8 cellular contexts compared by ENCODE assay signal in genomic region chr6:20529086-20529448, GRCh38. TPM values are rescaled to one million over a fixed set of nuclear protein-coding genes. Genes with fewer than 3 reads are reported as not detected.
DNase-seq lines count a peak whose midpoint lies in the region; ATAC-seq, FAIRE-seq and TF ChIP-seq lines count a peak whose summit lies in the region.
"Not testable (repeated sequence)": the region's sequence is repeated elsewhere in the genome, so short reads cannot be mapped to it uniquely, and the experiment has no call there.

No MANE protein-coding gene starts in this region.

- peak overlapping the region in 1 of 2 experiments; percentile 1; a peak in 1 of 4 replicates for H3K9ac ChIP-seq in K562 (ENCODE audit: insufficient read depth in 1 of 2, low read depth in 2 of 2, low read length in 2 of 2)

- peak; percentile 32 for FAIRE-seq in K562 (lab: Jason Lieb, UNC)

- not testable (repeated sequence) for BruUV-seq in A673 (replicated peaks; lab: Mats Ljungman, UMichigan); K562 (replicated peaks; lab: Mats Ljungman, UMichigan)

- TF ChIP-seq CTCF in A673 (conservative IDR thresholded peaks at IDR 0.05; ENCODE audit: low read depth, low read length) (peak; percentile 60), GM12865 (IDR thresholded peaks at IDR 0.05; ENCODE audit: insufficient read depth, low read depth, low read length, missing control alignments) (peak; percentile 24), K562 (IDR thresholded peaks at IDR 0.05 in 2 of 3, conservative IDR thresholded peaks at IDR 0.05 in 1 of 3; ENCODE audit: insufficient read depth in 2 of 3, low read depth in 1 of 3, low read length in 3 of 3) (peak; percentile 28 to 63 (median 53); a peak in 4 of 6 replicates), ovary (IDR thresholded peaks at IDR 0.05) (peak; percentile 28 to 36 (median 32))

- not testable (repeated sequence) for H3K9me3 ChIP-seq in A673 (ENCODE audit: low read depth, low read length, poor library complexity, severe bottlenecking); K562 (replicated peaks; ENCODE audit: control insufficient read depth, insufficient read depth, low read depth, low read length); ovary

- ATAC-seq in HG02852 (IDR thresholded peaks at IDR 0.05; ENCODE audit: unreplicated experiment): peak; percentile 66
- ATAC-seq in K562: peak; percentile 77
- ATAC-seq in left cardiac atrium: peak; percentile 51 to 62

- H3K4me1 ChIP-seq in A673 (ENCODE audit: insufficient read depth, low read length, poor library complexity, severe bottlenecking); ovary (ENCODE audit: insufficient read depth): not testable (repeated sequence)
- H3K4me1 ChIP-seq in K562 (replicated peaks in 1 of 2; ENCODE audit: control insufficient read depth in 2 of 2, insufficient read depth in 2 of 2, low read length in 2 of 2): peaks cover 10 to 13% of the 10 kb centered on the region in 2 experiments; a peak in 4 of 5 replicates

- intact Hi-C loops in A673 (cut with micrococcal nuclease; ENCODE audit: unreplicated experiment) (loop anchor here (1.0 to 2.0 kb wide), 2 partner anchors 238 to 436 kb away; no protein-coding TSS in a partner anchor), K562 (cut with micrococcal nuclease) (loop anchor here (1.0 to 2.0 kb wide), 3 partner anchors 70 to 238 kb away; partner anchors contain the start of gene E2F3), left cardiac atrium (cut with DNase I) (loop anchor here (5.0 kb wide), 3 partner anchors 127 to 437 kb away; partner anchors contain the start of gene E2F3 (in 1 of the 2)), ovary (cut with DNase I) (loop anchor here in 3 of 4 donors (5.0 to 10.0 kb wide), 5 partner anchors 117 to 437 kb away; partner anchors contain the start of gene E2F3 (in 1 of the 3))

- not testable (repeated sequence) for H3K9me1 ChIP-seq in K562 (ENCODE audit: control insufficient read depth, insufficient read depth, low read length)

- H4K20me1 ChIP-seq in K562 (replicated peaks; ENCODE audit: control insufficient read depth, insufficient read depth, low read length): not testable (repeated sequence)

- 3% methylated on average over 4 of the region's 5 CpGs for WGBS in K562 (ENCODE audit: insufficient coverage, low coverage, missing lambda C conversion rate)
- WGBS in ovary, 3 donors: 27 to 35% (median 31%) methylated on average over 5 of the region's 5 CpGs

- H3K27ac ChIP-seq in A673 (ENCODE audit: low read depth, low read length, poor library complexity, severe bottlenecking) (peak overlapping the region; percentile 65), K562 (ENCODE audit: extremely low read depth, low read depth, low read length) (peak overlapping the region; percentile 65; the same call in 1 of the 3 replicates)
- not testable (repeated sequence) for H3K27ac ChIP-seq in ovary

- H3K4me3 ChIP-seq in A673 (ENCODE audit: low read depth, low read length, poor library complexity, severe bottlenecking): peak overlapping the region; percentile 53
- not testable (repeated sequence) for H3K4me3 ChIP-seq in GM12865 (ENCODE audit: low read depth, low read length); K562; ovary

- TF ChIP-seq RAD21 in K562 (CRISPR knock-in tag; conservative IDR thresholded peaks at IDR 0.05 in 1 of 2, IDR thresholded peaks at IDR 0.05 in 1 of 2): peak; percentile 56 to 70

- CTCF ChIA-PET in A673 (lab: Charles Lee) (interaction anchor here (0.7 kb wide), 1 partner anchor 10 kb away, joined by 6 read pairs; no protein-coding TSS in a partner anchor), K562 (lab: Yijun Ruan, JAX; ENCODE audit: low intra/inter-chr PET ratio) (interaction anchor here (0.5 to 2.7 kb wide), 8 partner anchors 125 to 437 kb away, joined by 3 to 45 read pairs (median 9); partner anchors contain the start of gene E2F3)

- not testable (repeated sequence) for H3K27me3 ChIP-seq in A673 (replicated peaks; ENCODE audit: insufficient read depth, low read depth, low read length, poor library complexity); K562 (ENCODE audit: control insufficient read depth in 2 of 2, insufficient read depth in 2 of 2, low read length in 2 of 2); ovary

- not testable (repeated sequence) for TF ChIP-seq POLR2A in K562 (conservative IDR thresholded peaks at IDR 0.05); ovary (IDR thresholded peaks at IDR 0.05)

- peak overlapping the region; percentile 52 for H2AFZ ChIP-seq in K562 (ENCODE audit: low read depth, low read length)

- POLR2A ChIA-PET in A673 (lab: Charles Lee; ENCODE audit: low non-redundant PET); K562 (lab: Yijun Ruan, JAX): not testable (repeated sequence)

- in situ Hi-C loops in SK-MEL-5 (cut with HindIII; ENCODE audit: low pct_unique_long_range_greater_than_20kb, low sequenced_read_pairs): not testable (repeated sequence)
- in situ Hi-C loops in K562 (cut with MboI): loop anchor here (5.0 kb wide), 1 partner anchor 237 kb away; no protein-coding TSS in a partner anchor

- not testable (repeated sequence) for H3K36me3 ChIP-seq in A673 (ENCODE audit: insufficient read depth, low read length, poor library complexity, severe bottlenecking); K562 (ENCODE audit: control insufficient read depth, insufficient read depth, low read length); ovary

- not testable (repeated sequence) for H3K4me2 ChIP-seq in K562 (ENCODE audit: insufficient read depth, low read length)

- H3K79me2 ChIP-seq in K562 (ENCODE audit: control insufficient read depth, insufficient read depth, low read length): not testable (repeated sequence)

- not testable (repeated sequence) for TF ChIP-seq EP300 in K562 (IDR thresholded peaks at IDR 0.05; ENCODE audit: low read length); ovary (IDR thresholded peaks at IDR 0.05)

- DNase-seq in A673 (ENCODE audit: low spot score) (peak; percentile 76), GM12865 (ENCODE audit: low read depth) (peak; percentile 59), NCI-H1930 (lab: John Stamatoyannopoulos, UW) (peak; percentile 4 to 10), SK-MEL-5 (ENCODE audit: low read depth, low spot score) (peak; percentile 82), K562 (ENCODE audit: extremely low read depth in 1 of 4, low spot score in 3 of 4) (peak in 2 of 4 experiments; percentile 40 to 71)
- not testable (repeated sequence) for DNase-seq in left cardiac atrium, ovary

TF ChIP-seq in K562, 482 proteins besides CTCF, POLR2A, EP300 and RAD21 (continues in another document):
- peak; percentile 10; the same call in 1 of the 2 replicates for TF ChIP-seq ZNF316 (IDR thresholded peaks at IDR 0.05)
- TF ChIP-seq HDAC1 (IDR thresholded peaks at IDR 0.05): peak in 1 of 2 experiments; percentile 20; a peak in 1 of 4 replicates
- 0 out of 2 replicates have a peak, but pooled peaks have one; percentile 9 for TF ChIP-seq ARID2 (IDR thresholded peaks at IDR 0.05)
- 0 out of 2 replicates have a peak, but pooled peaks have one; percentile 13 for TF ChIP-seq L3MBTL2 (IDR thresholded peaks at IDR 0.05)
- peak; percentile 24 for TF ChIP-seq SMARCA4 (IDR thresholded peaks at IDR 0.05)
- TF ChIP-seq ZNF384 (IDR thresholded peaks at IDR 0.05; ENCODE audit: low read depth, low read length): peak; percentile 95
- TF ChIP-seq ZEB2 (IDR thresholded peaks at IDR 0.05): peak; percentile 73
- TF ChIP-seq NBN (IDR thresholded peaks at IDR 0.05; ENCODE audit: low read depth): 0 out of 2 replicates have a peak, but pooled peaks have one; percentile 49
- TF ChIP-seq DEAF1 (CRISPR knock-in tag; IDR thresholded peaks at IDR 0.05): 0 out of 2 replicates have a peak, but pooled peaks have one; percentile 39

RNA-seq across cellular contexts. Expression of gene CDKAL1, which starts 5.2 kb away (rescaled TPM):
- total RNA-seq in A673 (2021): 33.4 and 35.5 TPM in 2 replicates
- total RNA-seq in SK-MEL-5 (2014; rRNA removed; shearing (Covaris generic)): 32.2 and 32.7 TPM in 2 replicates
- 11.0 and 14.4 TPM in 2 replicates for polyA plus RNA-seq in SK-MEL-5 (2015; cell fraction: cytosol; rRNA removed)
- polyA plus RNA-seq in SK-MEL-5 (2015; cell fraction: nucleus; rRNA removed): 24.8 and 26.4 TPM in 2 replicates
- total RNA-seq in K562 (2011; cell fraction: chromatin; rRNA removed; ENCODE audit: low replicate concordance): 40.8 and 117 TPM in 2 replicates
- 24.3 and 27.0 TPM in 2 replicates for total RNA-seq in K562 (2011; cell fraction: nucleolus; rRNA removed)
- total RNA-seq in K562 (2011; cell fraction: nucleoplasm; rRNA removed): 53.2 and 70.2 TPM in 2 replicates
- 23.5 and 28.7 TPM in 2 replicates for total RNA-seq in K562 (2014; rRNA removed)
- 36.3 and 40.3 TPM in 2 replicates for total RNA-seq in K562 (2014; rRNA removed; fragmentation: Illumina TruSeq; extraction: Trizol)
- total RNA-seq in K562 (2015; rRNA removed; fragmentation: Illumina TruSeq; extraction: Trizol): 32.2 and 34.2 TPM in 2 replicates
- total RNA-seq in K562 (2021): 24.5 and 26.8 TPM in 2 replicates
- 16.8 and 18.1 TPM in 2 replicates for polyA plus RNA-seq in K562 (2011; rRNA removed)
- 7.9 and 9.9 TPM in 2 replicates for polyA plus RNA-seq in K562 (2011; cell fraction: cytosol; rRNA removed)
- polyA plus RNA-seq in K562 (2011; cell fraction: nucleus; rRNA removed): 11.9 and 13.9 TPM in 2 replicates
- 12.7 and 14.4 TPM in 2 replicates for polyA plus RNA-seq in K562 (2012)
- polyA plus RNA-seq in K562 (2014; fragmentation: Illumina TruSeq; extraction: Trizol): 18.5 and 20.1 TPM in 2 replicates
- 10 to 100 TPM; 15.5 to 16.4 TPM for polyA plus RNA-seq in K562 (2014; fragmentation: Nextera tagmentation; extraction: Ambion mirVana)
- 11.2 TPM in 2 replicates for polyA plus RNA-seq in K562 (2014; rRNA removed)
- 46.4 and 59.0 TPM in 2 replicates for polyA minus RNA-seq in K562 (2011; rRNA and poly(A)+ RNA removed)
- polyA minus RNA-seq in K562 (2011; cell fraction: cytosol; rRNA and poly(A)+ RNA removed): 25.3 and 27.7 TPM in 2 replicates
- polyA minus RNA-seq in K562 (2011; cell fraction: nucleus; rRNA and poly(A)+ RNA removed): 28.4 and 48.3 TPM in 2 replicates
- 10 to 100 TPM in 1 of 2 donors, 1 to 10 TPM in 1; 9.8 to 10.8 TPM for total RNA-seq in left cardiac atrium
- total RNA-seq in ovary: 10 to 100 TPM; 10.6 to 21.3 (median 20.3) TPM
- polyA plus RNA-seq in ovary: 10 to 100 TPM in 1 of 2 donors, 1 to 10 TPM in 1; 6.8 to 10.1 TPM
